8 cellular contexts compared by ENCODE assay signal in the genomic region with DNA sequence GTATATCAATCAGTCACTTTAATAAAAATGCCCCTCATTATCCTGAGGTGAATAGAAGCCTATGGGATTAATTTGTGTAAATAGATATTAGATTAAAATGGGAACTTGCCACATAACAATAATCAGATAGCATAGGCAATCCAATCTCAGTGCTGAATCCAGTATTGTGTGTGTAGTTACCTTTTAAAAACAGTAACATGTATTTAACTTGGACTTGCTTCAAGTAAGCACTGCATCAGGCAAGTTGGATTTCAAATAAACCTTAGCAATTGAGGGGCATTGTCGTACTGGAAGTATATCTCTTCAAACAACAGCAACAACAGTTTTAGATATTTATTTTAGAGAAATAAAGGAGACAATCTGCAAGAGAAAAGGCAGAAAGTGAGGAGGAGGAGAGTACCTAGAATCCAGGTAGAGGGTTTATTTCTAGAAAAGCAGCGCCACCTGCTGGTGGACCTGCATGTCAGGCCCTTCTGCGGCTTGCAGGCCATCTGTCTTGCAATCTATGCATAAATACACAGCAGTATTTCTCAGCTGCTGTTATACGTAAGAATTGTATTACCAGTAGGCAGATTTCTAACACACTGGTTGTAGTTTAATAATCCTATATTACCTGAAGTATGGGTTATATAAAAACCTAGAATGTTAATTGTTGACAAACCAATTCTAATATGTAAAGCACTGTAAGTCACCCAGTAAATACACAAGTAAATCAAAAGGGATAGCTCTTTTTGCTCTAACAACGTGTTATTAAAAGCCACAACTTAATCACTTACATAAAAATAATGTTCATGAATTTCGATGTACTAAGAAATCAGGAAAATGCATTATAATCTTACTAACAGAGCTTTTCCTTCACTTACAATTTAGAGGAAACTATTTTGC.
DNase-seq lines count a peak whose midpoint lies in the region; ATAC-seq and TF ChIP-seq lines count a peak whose summit lies in the region.

No MANE protein-coding gene starts in this region.

- no peaks in the 10 kb centered on the region for H3K9me3 Mint-ChIP-seq in activated CD4-positive, alpha-beta T cell treated with anti-CD3 and anti-CD28 coated beads for 36 hours (ENCODE audit: low read depth)

- POLR2A ChIA-PET in A673 (lab: Charles Lee; ENCODE audit: low non-redundant PET), result no interaction called here
- POLR2A ChIA-PET in activated CD4-positive, alpha-beta T cell treated with anti-CD3 and anti-CD28 coated beads for 36 hours (lab: Charles Lee), result no interaction called here

- no peak overlapping the region for H3K27ac Mint-ChIP-seq in activated CD4-positive, alpha-beta T cell treated with anti-CD3 and anti-CD28 coated beads for 36 hours

- H3K27ac ChIP-seq in A673 (ENCODE audit: low read depth, low read length, poor library complexity, severe bottlenecking), result no peak overlapping the region
- no peak overlapping the region for H3K27ac ChIP-seq in left lung

- H3K27me3 ChIP-seq in A673 (replicated peaks; ENCODE audit: insufficient read depth, low read depth, low read length, poor library complexity) (no peaks in the 10 kb centered on the region), left lung (no peaks in the 10 kb centered on the region)

- H3K36me3 ChIP-seq in A673 (ENCODE audit: insufficient read depth, low read length, poor library complexity, severe bottlenecking) (no peaks in the 10 kb centered on the region), left lung (no peaks in the 10 kb centered on the region)

- H3K4me1 ChIP-seq in A673 (ENCODE audit: insufficient read depth, low read length, poor library complexity, severe bottlenecking) (peaks cover 16% of the 10 kb centered on the region), left lung (peaks cover 0 to 3% of the 10 kb centered on the region in 2 donors)

- H3K4me3 Mint-ChIP-seq in activated CD4-positive, alpha-beta T cell treated with anti-CD3 and anti-CD28 coated beads for 36 hours, result no peak overlapping the region

- DNase-seq in A673 (ENCODE audit: low spot score) (peak; percentile 72), NCI-H2196 treated with DMSO at 0.1 percent for 48 hours (lab: John Stamatoyannopoulos, UW; ENCODE audit: unreplicated experiment) (peak; percentile 34), choroid plexus epithelial cell (ENCODE audit: low read depth) (peak; percentile 88), left lung (peak; percentile 64 to 84)
- DNase-seq in activated CD4-positive, alpha-beta T cell treated with anti-CD3 and anti-CD28 coated beads for 36 hours, result peak; percentile 85
- peak; percentile 21 to 53 for DNase-seq in stimulated activated CD4-positive, alpha-beta T cell treated with anti-CD3 and anti-CD28 coated beads, Interleukin-4, amount 100 ng/mL, for 4 hours

- H3K4me3 ChIP-seq in A673 (ENCODE audit: low read depth, low read length, poor library complexity, severe bottlenecking) (no peak overlapping the region), choroid plexus epithelial cell (ENCODE audit: low read depth, low read length) (no peak overlapping the region), left lung (no peak overlapping the region)

- CTCF ChIA-PET in A673 (lab: Charles Lee), result interaction anchor here (0.8 kb wide), 1 partner anchor 11 kb away, joined by 3 read pairs; no protein-coding TSS in a partner anchor
- CTCF ChIA-PET in activated CD4-positive, alpha-beta T cell treated with anti-CD3 and anti-CD28 coated beads for 36 hours (lab: Charles Lee), result interaction anchor here (0.5 to 1.0 kb wide), 10 partner anchors 11 to 1204 kb away, joined by 3 to 6 read pairs (median 3); no protein-coding TSS in a partner anchor

- ATAC-seq in GM18858 (IDR thresholded peaks at IDR 0.05; ENCODE audit: unreplicated experiment) (peak; percentile 71), HG03175 (IDR thresholded peaks at IDR 0.05; ENCODE audit: unreplicated experiment) (peak; percentile 93), left lung (peak; percentile 96)
- ATAC-seq in activated CD4-positive, alpha-beta T cell treated with anti-CD3 and anti-CD28 coated beads for 36 hours, result peak; percentile 63

- H3K4me1 Mint-ChIP-seq in activated CD4-positive, alpha-beta T cell treated with anti-CD3 and anti-CD28 coated beads for 36 hours, result no peaks in the 10 kb centered on the region

- no peaks in the 10 kb centered on the region for H3K27me3 Mint-ChIP-seq in activated CD4-positive, alpha-beta T cell treated with anti-CD3 and anti-CD28 coated beads for 36 hours

- TF ChIP-seq CTCF in A673 (conservative IDR thresholded peaks at IDR 0.05; ENCODE audit: low read depth, low read length) (peak; percentile 94), choroid plexus epithelial cell (conservative IDR thresholded peaks at IDR 0.05; ENCODE audit: low read depth, low read length) (peak; percentile 98), left lung (IDR thresholded peaks at IDR 0.05) (peak; percentile 90)

- intact Hi-C loops in A673 (cut with micrococcal nuclease; ENCODE audit: unreplicated experiment), result loop anchor here (2.0 to 5.0 kb wide), 2 partner anchors 128 to 438 kb away; no protein-coding TSS in a partner anchor
- intact Hi-C loops in activated CD4-positive, alpha-beta T cell treated with anti-CD3 and anti-CD28 coated beads for 36 hours (cut with DNase I, micrococcal nuclease), result loop anchor here (5.0 to 10.0 kb wide), 5 partner anchors 128 to 1588 kb away; a partner anchor contains a TSS
- intact Hi-C loops in left lung (cut with DNase I), result no loop called here

- H3K9me3 ChIP-seq in A673 (ENCODE audit: low read depth, low read length, poor library complexity, severe bottlenecking) (no peaks in the 10 kb centered on the region), left lung (no peaks in the 10 kb centered on the region)

- no peaks in the 10 kb centered on the region for H3K36me3 Mint-ChIP-seq in activated CD4-positive, alpha-beta T cell treated with anti-CD3 and anti-CD28 coated beads for 36 hours (ENCODE audit: low read depth)

- BruUV-seq in A673 (replicated peaks; lab: Mats Ljungman, UMichigan), result no TSS peak

Comparison
In these comparisons a context has a peak if more than half of its experiments do, and no peak if none do; other contexts are left out.
1. DNase-seq: peak in every context shown above with its lines; median percentile 88 in choroid plexus epithelial cell; 85 in activated CD4-positive, alpha-beta T cell treated with anti-CD3 and anti-CD28 coated beads for 36 hours; 74 in left lung; 72 in A673; 37 in stimulated activated CD4-positive, alpha-beta T cell treated with anti-CD3 and anti-CD28 coated beads, Interleukin-4, amount 100 ng/mL, for 4 hours; 34 in NCI-H2196 treated with DMSO at 0.1 percent for 48 hours.
2. intact Hi-C loops: an anchor here in A673 (2.0 to 5.0 kb wide) and activated CD4-positive, alpha-beta T cell treated with anti-CD3 and anti-CD28 coated beads for 36 hours (5.0 to 10.0 kb wide); none called in left lung.